11 cellular contexts compared by ENCODE assay signal in the genomic region with DNA sequence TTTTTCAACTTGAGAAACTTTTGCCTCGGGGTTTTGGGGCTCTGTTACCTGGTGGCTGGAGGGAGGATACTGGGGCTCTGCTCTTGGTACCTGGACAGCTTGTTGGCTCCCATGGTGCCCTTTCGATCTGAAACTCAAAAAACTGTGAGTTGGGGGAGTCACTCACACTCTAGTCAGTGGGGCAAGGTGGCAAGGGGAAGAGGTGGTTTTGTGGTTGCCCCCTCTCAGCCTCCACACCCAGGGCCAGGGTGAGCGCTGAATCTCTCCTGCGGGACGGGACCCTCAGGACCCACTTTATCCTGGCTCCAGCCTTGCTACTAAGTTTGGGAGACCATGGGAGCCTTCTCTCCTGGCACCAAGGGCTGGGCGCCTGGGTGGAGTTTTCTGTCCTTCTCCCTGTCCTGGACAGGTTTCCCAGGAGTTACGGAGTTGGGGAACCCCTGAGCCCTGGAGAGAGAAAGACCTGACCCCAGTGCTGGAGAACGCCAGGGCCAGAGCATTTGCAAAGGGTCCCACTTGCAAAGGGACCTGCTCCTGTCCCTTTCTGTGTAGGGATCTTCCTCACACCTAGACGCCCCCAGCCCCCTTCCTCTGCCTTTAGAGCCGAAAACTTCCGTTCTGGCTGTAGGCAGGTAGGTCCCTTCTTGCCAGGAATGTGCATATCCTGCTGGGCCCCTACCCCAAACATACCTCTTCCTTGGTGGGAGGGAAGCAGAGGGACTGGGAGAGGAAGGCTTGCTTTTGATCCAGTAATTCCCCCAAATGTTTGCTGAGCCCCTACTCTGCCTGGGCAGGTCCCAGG. TPM values are rescaled to one million over a fixed set of nuclear protein-coding genes. Genes with fewer than 3 reads are reported as not detected.
DNase-seq lines count a peak whose midpoint lies in the region; ATAC-seq and TF ChIP-seq lines count a peak whose summit lies in the region.
"Had no signal": no experiment of that assay in that cellular context is flagged by ENCODE, and none has a peak within 500 bp of the region (broad histone marks: within the 10 kb centered on the region; RNA-seq: fewer than 3 reads in every experiment).

No MANE protein-coding gene starts in this region.

- peak overlapping the region; percentile 97 for H3K4me2 ChIP-seq in Loucy (ENCODE audit: low read depth, low read length, poor library complexity, severe bottlenecking)
- H3K4me2 ChIP-seq in osteoblast (ENCODE audit: insufficient read depth, low read length) = peak overlapping the region; percentile 90

- no peak for DNase-seq in CD8-positive, alpha-beta T cell
- DNase-seq in endothelial cell (ENCODE audit: low spot score) = no peak
- peak; percentile 66 for DNase-seq in osteoblast (ENCODE audit: insufficient read length, low spot score, missing footprints)
- no peak for DNase-seq in NCI-H345 treated with DMSO at 0.1 percent for 48 hours (lab: John Stamatoyannopoulos, UW; ENCODE audit: unreplicated experiment)
- no peak for DNase-seq in SJCRH30
- DNase-seq: DMS53, NCI-H2107 had no signal

- H3F3A ChIP-seq in Loucy (ENCODE audit: low read depth) = no peaks in the 10 kb centered on the region

- peaks cover 25% of the 10 kb centered on the region for H3K4me1 Mint-ChIP-seq in CD8-positive, alpha-beta T cell (ENCODE audit: low read depth)
- H3K4me1 Mint-ChIP-seq in endothelial cell (ENCODE audit: unreplicated experiment) = peaks cover 56% of the 10 kb centered on the region

- peaks cover 20% of the 10 kb centered on the region for H3K27me3 ChIP-seq in CD8-positive, alpha-beta T cell (ENCODE audit: insufficient read depth, low read length)
- H3K27me3 ChIP-seq in Loucy (ENCODE audit: insufficient read depth, low read length, poor library complexity, severe bottlenecking) (no peaks in the 10 kb centered on the region), osteoblast (ENCODE audit: insufficient read depth, low read length) (peaks cover 9% of the 10 kb centered on the region), SJCRH30 (no peaks in the 10 kb centered on the region)
- H3K27me3 ChIP-seq: right atrium auricular region had no signal

- no peak for ATAC-seq in CD8-positive, alpha-beta T cell
- ATAC-seq in GM21717 (IDR thresholded peaks at IDR 0.05; ENCODE audit: unreplicated experiment) (no peak), GM21381 (IDR thresholded peaks at IDR 0.05; ENCODE audit: unreplicated experiment) (no peak)

- no peaks in the 10 kb centered on the region for H3K9me2 ChIP-seq in Loucy (replicated peaks; ENCODE audit: low read depth, low read length)

- no peak overlapping the region for H2AFZ ChIP-seq in Loucy (ENCODE audit: low read length)
- H2AFZ ChIP-seq in osteoblast (ENCODE audit: low read length) = no peak overlapping the region

- intact Hi-C loops in CD8-positive, alpha-beta T cell (cut with DNase I, micrococcal nuclease) = loop anchor here in 1 of 2 experiments (5.0 kb wide), 1 partner anchor 183 kb away; no protein-coding TSS in a partner anchor

- no peak overlapping the region for H3K27ac ChIP-seq in CD8-positive, alpha-beta T cell (ENCODE audit: low read depth, low read length)
- H3K27ac ChIP-seq in osteoblast (ENCODE audit: low read depth, low read length) (no peak overlapping the region), SJCRH30 (no peak overlapping the region)
- H3K27ac ChIP-seq: right atrium auricular region had no signal

- peak overlapping the region; percentile 82 for H3K9ac ChIP-seq in Loucy (ENCODE audit: low read depth, low read length, poor library complexity, severe bottlenecking)

- no peak overlapping the region for H3K27ac Mint-ChIP-seq in CD8-positive, alpha-beta T cell
- H3K27ac Mint-ChIP-seq in endothelial cell (ENCODE audit: unreplicated experiment) = no peak overlapping the region

- POLR2A ChIA-PET in CD8-positive, alpha-beta T cell (lab: Charles Lee) = interaction anchor here (0.6 kb wide), 1 partner anchor 17 kb away, joined by 6 read pairs; no protein-coding TSS in a partner anchor

- no peaks in the 10 kb centered on the region for H3K36me3 ChIP-seq in CD8-positive, alpha-beta T cell (ENCODE audit: insufficient read depth, low read length)
- no peaks in the 10 kb centered on the region; the same call in 1 of the 2 replicates for H3K36me3 ChIP-seq in Loucy (ENCODE audit: insufficient read depth, low read length)
- peaks cover 5% of the 10 kb centered on the region for H3K36me3 ChIP-seq in osteoblast (ENCODE audit: insufficient read depth, low read length)
- H3K36me3 ChIP-seq in SJCRH30 = peaks cover 15% of the 10 kb centered on the region; the same call in 1 of the 2 replicates

- CTCF ChIA-PET in CD8-positive, alpha-beta T cell (lab: Charles Lee) = no interaction called here

- no peaks in the 10 kb centered on the region for H3K9me3 Mint-ChIP-seq in CD8-positive, alpha-beta T cell
- no peaks in the 10 kb centered on the region for H3K9me3 Mint-ChIP-seq in endothelial cell (ENCODE audit: unreplicated experiment)

- H3K4me3 Mint-ChIP-seq in CD8-positive, alpha-beta T cell = peak overlapping the region; percentile 94
- H3K4me3 Mint-ChIP-seq in endothelial cell (ENCODE audit: unreplicated experiment) = peak overlapping the region; percentile 85

- H3K4me1 ChIP-seq in CD8-positive, alpha-beta T cell (ENCODE audit: insufficient read depth, low read length) = peaks cover 28% of the 10 kb centered on the region
- H3K4me1 ChIP-seq in Loucy (ENCODE audit: insufficient read depth, low read length, poor library complexity, severe bottlenecking) (peaks cover 67% of the 10 kb centered on the region), osteoblast (ENCODE audit: insufficient read depth, low read length) (peaks cover 16% of the 10 kb centered on the region), SJCRH30 (no peaks in the 10 kb centered on the region; the same call in 1 of the 2 replicates)

- H3K9me3 ChIP-seq in CD8-positive, alpha-beta T cell (ENCODE audit: low read length) = no peaks in the 10 kb centered on the region
- H3K9me3 ChIP-seq in Loucy (ENCODE audit: insufficient read depth, low read depth, low read length) (no peaks in the 10 kb centered on the region), osteoblast (ENCODE audit: low read depth, low read length) (no peaks in the 10 kb centered on the region), SJCRH30 (replicated peaks) (no peaks in the 10 kb centered on the region)
- H3K9me3 ChIP-seq: right atrium auricular region had no signal

- H4K20me1 ChIP-seq in Loucy (ENCODE audit: insufficient read depth, low read length, poor library complexity, severe bottlenecking) = peaks cover 50% of the 10 kb centered on the region
- H4K20me1 ChIP-seq in osteoblast (ENCODE audit: insufficient read depth, low read length) = peaks cover 48% of the 10 kb centered on the region

- peaks cover 9% of the 10 kb centered on the region for H3K36me3 Mint-ChIP-seq in CD8-positive, alpha-beta T cell
- H3K36me3 Mint-ChIP-seq in endothelial cell (ENCODE audit: low read depth, unreplicated experiment) = peaks cover 7% of the 10 kb centered on the region

- H3K27me3 Mint-ChIP-seq in CD8-positive, alpha-beta T cell (ENCODE audit: low read depth) = peaks cover 25% of the 10 kb centered on the region
- H3K27me3 Mint-ChIP-seq in endothelial cell (ENCODE audit: unreplicated experiment) = peaks cover 11% of the 10 kb centered on the region

- no peak for TF ChIP-seq CTCF in CD8-positive, alpha-beta T cell (IDR thresholded peaks at IDR 0.05)
- no peak for TF ChIP-seq CTCF in Loucy (conservative IDR thresholded peaks at IDR 0.05; ENCODE audit: low read length)
- TF ChIP-seq CTCF in endothelial cell (IDR thresholded peaks at IDR 0.05; ENCODE audit: unreplicated experiment) = no peak
- TF ChIP-seq CTCF in osteoblast (IDR thresholded peaks at IDR 0.05; ENCODE audit: extremely low read depth, low read depth, low read length) = no peak

- peak overlapping the region; percentile 5 for H3K4me3 ChIP-seq in CD8-positive, alpha-beta T cell (ENCODE audit: low read depth, low read length)
- peak overlapping the region; percentile 99 for H3K4me3 ChIP-seq in Loucy (ENCODE audit: low read length, poor library complexity, severe bottlenecking)
- no peak overlapping the region for H3K4me3 ChIP-seq in osteoblast (ENCODE audit: insufficient read depth, low read length)
- no peak overlapping the region for H3K4me3 ChIP-seq in SJCRH30

- H3K79me2 ChIP-seq in Loucy (ENCODE audit: insufficient read depth, low read length) (peaks cover 93% of the 10 kb centered on the region), osteoblast (ENCODE audit: insufficient read depth, low read length) (peaks cover 27% of the 10 kb centered on the region)

RNA-seq across cellular contexts. Expression of gene FOXP4, which starts 2.9 kb away (rescaled TPM):
- 10 to 100 TPM in 1 of 2 experiments, 1 to 10 TPM in 1; 9.9 to 11.4 TPM for total RNA-seq in CD8-positive, alpha-beta T cell
- total RNA-seq in endothelial cell (ENCODE audit: unreplicated experiment) (32.5 TPM), osteoblast (2.9 and 3.3 TPM in 2 replicates)
- 9.2 and 10.3 TPM in 2 replicates for total RNA-seq in SJCRH30 (2014; rRNA removed; shearing (Covaris generic))

Comparison
In these comparisons a context has a peak if more than half of its experiments do, and no peak if none do; other contexts are left out.
1. H3K4me3 ChIP-seq: peak in CD8-positive, alpha-beta T cell (single experiment) and Loucy (single experiment); none in osteoblast (single experiment) and SJCRH30 (single experiment).